In genomic region chr20:24837721-24838456, GRCh38 we compare ENCODE assay signal across 18 cellular contexts.
DNase-seq lines count a peak whose midpoint lies in the region; ATAC-seq and TF ChIP-seq lines count a peak whose summit lies in the region.
"Had no signal": no experiment of that assay in that cellular context is flagged by ENCODE, and none has a peak within 500 bp of the region (broad histone marks: within the 10 kb centered on the region; RNA-seq: fewer than 3 reads in every experiment).

No MANE protein-coding gene starts in this region.

- H3K36me3 Mint-ChIP-seq in endodermal cell (ENCODE audit: low read depth) (no peaks in the 10 kb centered on the region), mesothelial cell of epicardium (no peaks in the 10 kb centered on the region)
- H3K36me3 Mint-ChIP-seq: activated naive CD8-positive, alpha-beta T cell treated with anti-CD3 and anti-CD28 coated beads, Interleukin-2, amount 10 ng/mL, durations not matched to agents 7 days and 5 days had no signal

- H3K4me3 Mint-ChIP-seq in endodermal cell (no peak overlapping the region), mesothelial cell of epicardium (no peak overlapping the region)
- H3K4me3 Mint-ChIP-seq: activated naive CD8-positive, alpha-beta T cell treated with anti-CD3 and anti-CD28 coated beads, Interleukin-2, amount 10 ng/mL, durations not matched to agents 7 days and 5 days; activated T-helper 17 cell treated with anti-CD3 and anti-CD28 coated beads, Interleukin-2, amount 50 U/mL, for 72 hours had no signal

- H3K4me2 ChIP-seq in BLaER1 treated with 17β-estradiol and CSF1 and Interleukin-3, amounts not matched to agents 10 nM and 100 nM: peak overlapping the region in 9 of 11 experiments; percentile 10 to 70 (median 59); a peak in 18 of 22 replicates

- no peak overlapping the region for H3K9ac ChIP-seq in BLaER1 treated with 17β-estradiol and CSF1 and Interleukin-3, amounts not matched to agents 10 nM and 100 nM
- no peak overlapping the region for H3K9ac ChIP-seq in endodermal cell (ENCODE audit: extremely low read depth, low read length, poor library complexity, severe bottlenecking)

- no peak overlapping the region for H3K4me3 ChIP-seq in BLaER1 treated with 17β-estradiol and CSF1 and Interleukin-3, amounts not matched to agents 10 nM and 100 nM
- no peak overlapping the region for H3K4me3 ChIP-seq in endodermal cell (ENCODE audit: low read length)

- 92 to 97% methylated on average over 5 to 8 of the region's 8 CpGs for WGBS in endodermal cell (ENCODE audit: insufficient coverage in 1 of 2, insufficient read length in 1 of 2), 2 experiments

- H3K36me3 ChIP-seq in BLaER1 treated with 17β-estradiol and CSF1 and Interleukin-3, amounts not matched to agents 10 nM and 100 nM: no peaks in the 10 kb centered on the region
- no peaks in the 10 kb centered on the region for H3K36me3 ChIP-seq in endodermal cell (ENCODE audit: control insufficient read depth, insufficient read depth, low read length)

- H3K27ac Mint-ChIP-seq in endodermal cell (no peak overlapping the region), mesothelial cell of epicardium (no peak overlapping the region)
- H3K27ac Mint-ChIP-seq: activated naive CD8-positive, alpha-beta T cell treated with anti-CD3 and anti-CD28 coated beads, Interleukin-2, amount 10 ng/mL, durations not matched to agents 7 days and 5 days; activated T-helper 17 cell treated with anti-CD3 and anti-CD28 coated beads, Interleukin-2, amount 50 U/mL, for 72 hours had no signal

- H3K9me3 Mint-ChIP-seq in endodermal cell: no peaks in the 10 kb centered on the region
- H3K9me3 Mint-ChIP-seq in mesothelial cell of epicardium: no peaks in the 10 kb centered on the region
- H3K9me3 Mint-ChIP-seq: activated naive CD8-positive, alpha-beta T cell treated with anti-CD3 and anti-CD28 coated beads, Interleukin-2, amount 10 ng/mL, durations not matched to agents 7 days and 5 days; activated T-helper 17 cell treated with anti-CD3 and anti-CD28 coated beads, Interleukin-2, amount 50 U/mL, for 72 hours had no signal

- H3K4me1 ChIP-seq in BLaER1 treated with 17β-estradiol and CSF1 and Interleukin-3, amounts not matched to agents 10 nM and 100 nM: peaks cover 19 to 49% (median 34%) of the 10 kb centered on the region in 10 experiments
- H3K4me1 ChIP-seq in endodermal cell (ENCODE audit: control insufficient read depth, insufficient read depth, low read length): peaks cover 17% of the 10 kb centered on the region
- H3K4me1 ChIP-seq: Caco-2 had no signal

- H3K9me3 ChIP-seq in BLaER1 treated with 17β-estradiol and CSF1 and Interleukin-3, amounts not matched to agents 10 nM and 100 nM (replicated peaks in 1 of 11): no peaks in the 10 kb centered on the region
- H3K9me3 ChIP-seq in endodermal cell (ENCODE audit: control insufficient read depth, low read length): no peaks in the 10 kb centered on the region
- H3K9me3 ChIP-seq: Caco-2 had no signal

- H3K4me1 Mint-ChIP-seq in endodermal cell (peaks cover 22% of the 10 kb centered on the region), mesothelial cell of epicardium (peaks cover 8% of the 10 kb centered on the region)
- H3K4me1 Mint-ChIP-seq: activated naive CD8-positive, alpha-beta T cell treated with anti-CD3 and anti-CD28 coated beads, Interleukin-2, amount 10 ng/mL, durations not matched to agents 7 days and 5 days had no signal

- peaks cover 0 to 48% (median 0%) of the 10 kb centered on the region in 11 experiments; a peak in 8 of 22 replicates for H3K27me3 ChIP-seq in BLaER1 treated with 17β-estradiol and CSF1 and Interleukin-3, amounts not matched to agents 10 nM and 100 nM
- no peaks in the 10 kb centered on the region for H3K27me3 ChIP-seq in endodermal cell (ENCODE audit: control insufficient read depth, insufficient read depth, low read length, poor library complexity, severe bottlenecking)

- H3K27me3 Mint-ChIP-seq in endodermal cell (ENCODE audit: insufficient read depth) (peaks cover 2% of the 10 kb centered on the region), mesothelial cell of epicardium (ENCODE audit: low read depth) (peaks cover 10% of the 10 kb centered on the region)

- H3K27ac ChIP-seq in BLaER1 treated with 17β-estradiol and CSF1 and Interleukin-3, amounts not matched to agents 10 nM and 100 nM: no peak overlapping the region
- H3K27ac ChIP-seq in endodermal cell (ENCODE audit: low read depth, low read length): no peak overlapping the region

- TF ChIP-seq CTCF in endodermal cell (conservative IDR thresholded peaks at IDR 0.05): no peak
- TF ChIP-seq CTCF in mesothelial cell of epicardium (IDR thresholded peaks at IDR 0.05; ENCODE audit: unreplicated experiment): no peak

- ATAC-seq in HG02798 (IDR thresholded peaks at IDR 0.05; ENCODE audit: poor library complexity, unreplicated experiment) (no peak), GM18498 (IDR thresholded peaks at IDR 0.05; ENCODE audit: unreplicated experiment) (no peak)
- ATAC-seq: activated T-helper 17 cell treated with anti-CD3 and anti-CD28 coated beads, Interleukin-2, amount 50 U/mL, for 72 hours; left colon; sciatic nerve had no signal

- DNase-seq in M059J (ENCODE audit: low read depth): peak; percentile 70
- peak; percentile 42 for DNase-seq in endodermal cell
- peak; percentile 34 for DNase-seq in non-pigmented ciliary epithelial cell (ENCODE audit: low read depth)
- DNase-seq in stimulated activated CD8-positive, alpha-beta memory T cell treated with anti-CD3 and anti-CD28 coated beads, Interleukin-4, amount 100 ng/mL, for 48 hours: no peak
- DNase-seq in mesothelial cell of epicardium (ENCODE audit: low spot score in 2 of 2, unreplicated experiment in 2 of 2): no peak
- DNase-seq: activated CD4-positive, alpha-beta T cell treated with anti-CD3 and anti-CD28 coated beads for 1 hour; activated naive CD8-positive, alpha-beta T cell treated with anti-CD3 and anti-CD28 coated beads, Interleukin-2, amount 10 ng/mL, durations not matched to agents 7 days and 5 days; Caco-2; left colon; NCI-H1417; NCI-H2171 treated with DMSO at 0.1 percent for 48 hours; NCI-H748 treated with DMSO at 0.1 percent for 48 hours; stimulated activated CD4-positive, alpha-beta T cell treated with anti-CD3 and anti-CD28 coated beads, Interleukin-2, amount 100 ng/mL, for 24 hours had no signal

- peaks cover 0 to 9% (median 0%) of the 10 kb centered on the region in 11 experiments; a peak in 4 of 22 replicates for H4K20me1 ChIP-seq in BLaER1 treated with 17β-estradiol and CSF1 and Interleukin-3, amounts not matched to agents 10 nM and 100 nM

Comparison
In these comparisons a context has a peak if more than half of its experiments do, and no peak if none do; other contexts are left out.
1. DNase-seq: peak in M059J (single experiment), endodermal cell (single experiment) and non-pigmented ciliary epithelial cell (single experiment); none in stimulated activated CD8-positive, alpha-beta memory T cell treated with anti-CD3 and anti-CD28 coated beads, Interleukin-4, amount 100 ng/mL, for 48 hours (single experiment) and mesothelial cell of epicardium (0 of 2).